ENCODE assay signal across 18 cellular contexts in the genomic region with DNA sequence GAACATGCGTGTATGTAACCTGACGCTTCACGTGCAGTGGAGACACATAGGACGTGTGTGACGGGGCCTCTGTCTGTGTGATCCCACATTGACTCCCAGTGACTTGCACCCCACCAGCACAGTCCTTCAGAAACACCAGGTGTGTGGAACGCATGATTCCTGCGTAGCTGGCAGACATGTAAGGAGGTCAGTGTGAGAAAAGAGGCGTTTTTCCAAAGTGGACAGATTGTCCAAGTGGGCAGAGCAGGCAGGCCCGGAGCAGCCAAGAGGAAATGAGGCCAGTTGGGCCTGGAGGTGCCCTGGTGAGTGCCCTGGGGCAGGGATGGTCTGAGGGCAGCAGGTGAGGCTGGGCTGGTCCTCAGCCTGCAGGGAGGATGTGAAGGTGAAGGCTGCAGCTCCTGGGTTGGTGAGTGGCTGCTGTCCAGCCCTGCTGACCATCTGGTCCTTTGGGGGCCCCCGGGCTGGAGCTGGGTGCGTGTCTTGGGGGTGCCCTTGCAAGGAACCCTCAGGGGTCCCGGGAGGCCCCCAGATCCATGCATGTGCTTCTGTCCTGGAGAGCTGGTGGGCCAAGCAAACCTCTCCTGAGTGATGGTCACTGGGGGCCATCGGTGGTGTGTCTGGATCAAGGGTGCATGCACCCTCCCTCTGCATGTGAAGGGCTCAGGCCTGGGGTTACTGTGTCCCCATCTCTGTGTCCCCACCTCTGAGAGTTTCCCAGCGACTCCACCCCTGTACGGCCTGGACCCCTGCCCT. TPM values are rescaled to one million over a fixed set of nuclear protein-coding genes. Genes with fewer than 3 reads are reported as not detected.
DNase-seq lines count a peak whose midpoint lies in the region; ATAC-seq and TF ChIP-seq lines count a peak whose summit lies in the region.
"Had no signal": no experiment of that assay in that cellular context is flagged by ENCODE, and none has a peak within 500 bp of the region (broad histone marks: within the 10 kb centered on the region; RNA-seq: fewer than 3 reads in every experiment).

No MANE protein-coding gene starts in this region.

- H3K27me3 ChIP-seq in upper lobe of left lung = no peaks in the 10 kb centered on the region

- 79 to 86% methylated on average over 12 to 13 of the region's 15 CpGs for WGBS in upper lobe of left lung, 2 donors

- peaks cover 19% of the 10 kb centered on the region for H3K4me1 Mint-ChIP-seq in activated naive CD4-positive, alpha-beta T cell treated with anti-CD3 and anti-CD28 coated beads, Interleukin-2, amount 10 ng/mL, durations not matched to agents 7 days and 5 days
- H3K4me1 Mint-ChIP-seq in endothelial cell (ENCODE audit: unreplicated experiment) = peaks cover 59% of the 10 kb centered on the region
- H3K4me1 Mint-ChIP-seq in nephron = peaks cover 5% of the 10 kb centered on the region
- H3K4me1 Mint-ChIP-seq in effector memory CD8-positive, alpha-beta T cell (ENCODE audit: low read depth in 2 of 2) = peaks cover 7 to 10% of the 10 kb centered on the region in 2 donors
- H3K4me1 Mint-ChIP-seq: memory B cell had no signal

- H3K9me3 ChIP-seq in upper lobe of left lung = no peaks in the 10 kb centered on the region

- H3K36me3 Mint-ChIP-seq in activated naive CD4-positive, alpha-beta T cell treated with anti-CD3 and anti-CD28 coated beads, Interleukin-2, amount 10 ng/mL, durations not matched to agents 7 days and 5 days = no peaks in the 10 kb centered on the region
- H3K36me3 Mint-ChIP-seq in endothelial cell (ENCODE audit: low read depth, unreplicated experiment) = peaks cover 72% of the 10 kb centered on the region
- peaks cover 4% of the 10 kb centered on the region for H3K36me3 Mint-ChIP-seq in nephron (ENCODE audit: low read depth)
- H3K36me3 Mint-ChIP-seq in effector memory CD8-positive, alpha-beta T cell (ENCODE audit: insufficient read depth) = no peaks in the 10 kb centered on the region
- H3K36me3 Mint-ChIP-seq: memory B cell had no signal

- no peak overlapping the region for H3K27ac Mint-ChIP-seq in activated naive CD4-positive, alpha-beta T cell treated with anti-CD3 and anti-CD28 coated beads, Interleukin-2, amount 10 ng/mL, durations not matched to agents 7 days and 5 days
- H3K27ac Mint-ChIP-seq in endothelial cell (ENCODE audit: unreplicated experiment) (peak overlapping the region; percentile 88), nephron (peak overlapping the region in 1 of 3 experiments; percentile 93)
- H3K27ac Mint-ChIP-seq in effector memory CD8-positive, alpha-beta T cell = no peak overlapping the region
- H3K27ac Mint-ChIP-seq: memory B cell had no signal

- no peak overlapping the region for H3K4me3 ChIP-seq in upper lobe of left lung

- TF ChIP-seq POLR2A in upper lobe of left lung (IDR thresholded peaks at IDR 0.05) = no peak

- no peak for TF ChIP-seq EP300 in upper lobe of left lung (IDR thresholded peaks at IDR 0.05)

- no peak overlapping the region for H3K4me3 Mint-ChIP-seq in activated naive CD4-positive, alpha-beta T cell treated with anti-CD3 and anti-CD28 coated beads, Interleukin-2, amount 10 ng/mL, durations not matched to agents 7 days and 5 days
- H3K4me3 Mint-ChIP-seq in endothelial cell (ENCODE audit: unreplicated experiment) (peak overlapping the region; percentile 83), nephron (peak overlapping the region; percentile 81 to 83 (median 82))
- H3K4me3 Mint-ChIP-seq in effector memory CD8-positive, alpha-beta T cell = no peak overlapping the region
- H3K4me3 Mint-ChIP-seq: memory B cell had no signal

- CTCF ChIA-PET in activated naive CD4-positive, alpha-beta T cell treated with anti-CD3 and anti-CD28 coated beads, Interleukin-2, amount 10 ng/mL, durations not matched to agents 7 days and 5 days (lab: Charles Lee) = no interaction called here

- H3K27ac ChIP-seq in upper lobe of left lung = peak overlapping the region in 3 of 4 donors; percentile 12 to 27 (median 25)

- H3K36me3 ChIP-seq in upper lobe of left lung = peaks cover 0 to 89% (median 27%) of the 10 kb centered on the region in 4 donors

- no peaks in the 10 kb centered on the region for H3K27me3 Mint-ChIP-seq in activated naive CD4-positive, alpha-beta T cell treated with anti-CD3 and anti-CD28 coated beads, Interleukin-2, amount 10 ng/mL, durations not matched to agents 7 days and 5 days
- peaks cover 68% of the 10 kb centered on the region for H3K27me3 Mint-ChIP-seq in endothelial cell (ENCODE audit: unreplicated experiment)
- peaks cover 7% of the 10 kb centered on the region for H3K27me3 Mint-ChIP-seq in nephron (ENCODE audit: low read depth)
- H3K27me3 Mint-ChIP-seq in effector memory CD8-positive, alpha-beta T cell = peaks cover 18 to 56% of the 10 kb centered on the region in 2 donors

- peak; percentile 15 for DNase-seq in activated naive CD4-positive, alpha-beta T cell treated with anti-CD3 and anti-CD28 coated beads, Interleukin-2, amount 10 ng/mL, durations not matched to agents 7 days and 5 days
- DNase-seq in activated naive CD4-positive, alpha-beta T cell treated with Interleukin-2 at 50 U/mL for 16 hours = no peak
- DNase-seq in endothelial cell (ENCODE audit: low spot score) (no peak), upper lobe of left lung (no peak), GF-D8 (lab: John Stamatoyannopoulos, UW) (no peak), NCI-H1694 (lab: John Stamatoyannopoulos, UW) (no peak)
- no peak for DNase-seq in effector memory CD8-positive, alpha-beta T cell
- DNase-seq: DMS79 treated with DMSO at 0.1 percent for 48 hours; NCI-H2029 treated with DMSO at 0.1 percent for 48 hours; NCI-H510A treated with DMSO at 0.1 percent for 48 hours; stimulated activated CD4-positive, alpha-beta T cell treated with anti-CD3 and anti-CD28 coated beads, Interleukin-4, amount 100 ng/mL, for 24 hours; stimulated activated CD8-positive, alpha-beta memory T cell treated with anti-CD3 and anti-CD28 coated beads, Interleukin-4, amount 100 ng/mL, for 48 hours; T-helper 9 cell had no signal

- TF ChIP-seq CTCF in endothelial cell (IDR thresholded peaks at IDR 0.05; ENCODE audit: unreplicated experiment) = no peak
- TF ChIP-seq CTCF in nephron (IDR thresholded peaks at IDR 0.05; ENCODE audit: unreplicated experiment in 3 of 3) = no peak
- TF ChIP-seq CTCF in upper lobe of left lung (IDR thresholded peaks at IDR 0.05) = no peak

- H3K9me3 Mint-ChIP-seq in activated naive CD4-positive, alpha-beta T cell treated with anti-CD3 and anti-CD28 coated beads, Interleukin-2, amount 10 ng/mL, durations not matched to agents 7 days and 5 days = no peaks in the 10 kb centered on the region
- H3K9me3 Mint-ChIP-seq in endothelial cell (ENCODE audit: unreplicated experiment) (no peaks in the 10 kb centered on the region), nephron (no peaks in the 10 kb centered on the region)
- no peaks in the 10 kb centered on the region for H3K9me3 Mint-ChIP-seq in effector memory CD8-positive, alpha-beta T cell
- H3K9me3 Mint-ChIP-seq: memory B cell had no signal

- no peak for ATAC-seq in upper lobe of left lung (ENCODE audit: low FRiP score in 2 of 2)
- ATAC-seq in effector memory CD8-positive, alpha-beta T cell (replicated peaks) = no peak

- H3K4me1 ChIP-seq in upper lobe of left lung = peaks cover 36 to 50% (median 43%) of the 10 kb centered on the region in 4 donors

RNA-seq across cellular contexts. Expression of a gene that starts 26.6 kb away (rescaled TPM):
- total RNA-seq in endothelial cell (ENCODE audit: unreplicated experiment) (223 TPM), upper lobe of left lung (100 to 1,000 TPM in 1 of 6 donors, 10 to 100 TPM in 5; 16.6 to 105 (median 51.1) TPM)

RNA-seq across cellular contexts. Expression of a gene that starts 38.8 kb away (rescaled TPM):
- total RNA-seq in endothelial cell (ENCODE audit: unreplicated experiment) (2.8 TPM), upper lobe of left lung (1 to 10 TPM in 4 of 6 donors, under 1 TPM in 2; 0.71 to 3.9 (median 1.5) TPM)
- total RNA-seq: A172, fibroblast of villous mesenchyme, OCI-LY7 had no signal

Comparison
In these comparisons a context has a peak if more than half of its experiments do, and no peak if none do; other contexts are left out.
1. H3K4me3 Mint-ChIP-seq: peak in endothelial cell (single experiment) and nephron (3 of 3); none in activated naive CD4-positive, alpha-beta T cell treated with anti-CD3 and anti-CD28 coated beads, Interleukin-2, amount 10 ng/mL, durations not matched to agents 7 days and 5 days (single experiment) and effector memory CD8-positive, alpha-beta T cell (0 of 2).